ENCODE assay signal across 1 cellular context in genomic region chr9:70613024-70613768, GRCh38.
TF ChIP-seq lines count a peak whose summit lies in the region.

No MANE protein-coding gene starts in this region.

TF ChIP-seq in liver, 16 proteins besides CTCF, POLR2A, EP300 and RAD21 (continued from another document):
- TF ChIP-seq REST (IDR thresholded peaks at IDR 0.05): peak; percentile 50
- no peak for TF ChIP-seq HNF4G (IDR thresholded peaks at IDR 0.05)
- no peak for TF ChIP-seq ATF3 (IDR thresholded peaks at IDR 0.05)
TF ChIP-seq in liver: peak in this region for 2.
